ENCODE assay signal across 12 cellular contexts in genomic region chr6:17932362-17932852, GRCh38. TPM values are rescaled to one million over a fixed set of nuclear protein-coding genes. Genes with fewer than 3 reads are reported as not detected.
DNase-seq lines count a peak whose midpoint lies in the region; ATAC-seq and TF ChIP-seq lines count a peak whose summit lies in the region.
"Had no signal": no experiment of that assay in that cellular context is flagged by ENCODE, and none has a peak within 500 bp of the region (broad histone marks: within the 10 kb centered on the region; RNA-seq: fewer than 3 reads in every experiment).

No MANE protein-coding gene starts in this region.

- TF ChIP-seq CTCF in AG10803 (conservative IDR thresholded peaks at IDR 0.05; ENCODE audit: low read length) = no peak
- no peak for TF ChIP-seq CTCF in RWPE2 (IDR thresholded peaks at IDR 0.05; ENCODE audit: poor library complexity, severe bottlenecking)

- peaks cover 3% of the 10 kb centered on the region; the same call in 1 of the 2 replicates for H3K36me3 ChIP-seq in RWPE2 (ENCODE audit: low read depth)

- peaks cover 14 to 27% of the 10 kb centered on the region in 2 donors for H3K4me1 Mint-ChIP-seq in natural killer cell treated with Interleukin-12 subunit alpha and Interleukin-12 subunit beta and Interleukin-15 and Interleukin-18, amount 100 ng/mL, for 72 hours (ENCODE audit: low read depth in 2 of 2)

- H3K27me3 ChIP-seq in RWPE2 (ENCODE audit: insufficient read depth, poor library complexity, severe bottlenecking) = no peaks in the 10 kb centered on the region

- H3K4me3 ChIP-seq in AG10803 (ENCODE audit: low read length) = peak overlapping the region; percentile 18
- H3K4me3 ChIP-seq in RWPE2 (ENCODE audit: severe bottlenecking) = no peak overlapping the region

- no peaks in the 10 kb centered on the region for H3K27me3 Mint-ChIP-seq in natural killer cell treated with Interleukin-12 subunit alpha and Interleukin-12 subunit beta and Interleukin-15 and Interleukin-18, amount 100 ng/mL, for 72 hours

- H3K9me3 ChIP-seq in RWPE2 (ENCODE audit: severe bottlenecking) = no peaks in the 10 kb centered on the region

- ATAC-seq in RWPE2 (ENCODE audit: low read depth) (peak; percentile 91), HG03460 (IDR thresholded peaks at IDR 0.05; ENCODE audit: unreplicated experiment) (no peak)
- ATAC-seq in natural killer cell treated with Interleukin-12 subunit alpha and Interleukin-12 subunit beta and Interleukin-15 and Interleukin-18, amount 100 ng/mL, for 72 hours = peak; percentile 87 to 90

- H3K27ac Mint-ChIP-seq in natural killer cell treated with Interleukin-12 subunit alpha and Interleukin-12 subunit beta and Interleukin-15 and Interleukin-18, amount 100 ng/mL, for 72 hours = peak overlapping the region; percentile 49 to 75
- H3K27ac Mint-ChIP-seq: CD4-positive, alpha-beta T cell; T-helper 1 cell treated with Interleukin-12 subunit alpha and Interleukin-12 subunit beta and Interleukin-4 antibody, amounts not matched to agents 30 μg/mL and 1 μg/mL, for 36 hours had no signal

- H3K4me3 Mint-ChIP-seq in natural killer cell treated with Interleukin-12 subunit alpha and Interleukin-12 subunit beta and Interleukin-15 and Interleukin-18, amount 100 ng/mL, for 72 hours = peak overlapping the region; percentile 53
- H3K4me3 Mint-ChIP-seq: CD4-positive, alpha-beta T cell; T-helper 1 cell treated with Interleukin-12 subunit alpha and Interleukin-12 subunit beta and Interleukin-4 antibody, amounts not matched to agents 30 μg/mL and 1 μg/mL, for 36 hours had no signal

- H3K9me3 Mint-ChIP-seq in natural killer cell treated with Interleukin-12 subunit alpha and Interleukin-12 subunit beta and Interleukin-15 and Interleukin-18, amount 100 ng/mL, for 72 hours = no peaks in the 10 kb centered on the region
- H3K9me3 Mint-ChIP-seq: CD4-positive, alpha-beta T cell; T-helper 1 cell treated with Interleukin-12 subunit alpha and Interleukin-12 subunit beta and Interleukin-4 antibody, amounts not matched to agents 30 μg/mL and 1 μg/mL, for 36 hours had no signal

- in situ Hi-C loops in G401 (cut with HindIII; ENCODE audit: low sequenced_read_pairs) = no loop called here

- no peaks in the 10 kb centered on the region for H3K36me3 Mint-ChIP-seq in natural killer cell treated with Interleukin-12 subunit alpha and Interleukin-12 subunit beta and Interleukin-15 and Interleukin-18, amount 100 ng/mL, for 72 hours

- DNase-seq in AG10803 (ENCODE audit: low read depth) (peak; percentile 98), RWPE2 (ENCODE audit: low spot score) (no peak), fibroblast of peridontal ligament (ENCODE audit: extremely low read depth) (peak; percentile 84), DMS 273 (lab: John Stamatoyannopoulos, UW; ENCODE audit: unreplicated experiment) (no peak), G401 (ENCODE audit: low spot score) (no peak)
- peak; percentile 63 for DNase-seq in natural killer cell treated with Interleukin-12 subunit alpha and Interleukin-12 subunit beta and Interleukin-15 and Interleukin-18, amount 100 ng/mL, for 72 hours (ENCODE audit: low spot score)
- DNase-seq in activated T-cell treated with anti-CD3 and anti-CD28 coated beads, Interleukin-2, amount 50 U/mL, for 1 hour = no peak
- DNase-seq: CD4-positive, alpha-beta T cell; Karpas-422; retina had no signal

- peaks cover 39% of the 10 kb centered on the region for H3K4me1 ChIP-seq in RWPE2 (ENCODE audit: insufficient read depth, poor library complexity, severe bottlenecking)

- peak overlapping the region; percentile 35 for H3K27ac ChIP-seq in RWPE2 (ENCODE audit: poor library complexity, severe bottlenecking)

RNA-seq across cellular contexts. Expression of gene KIF13A, which starts 55.0 kb away (rescaled TPM):
- 10 to 100 TPM in 1 of 2 donors, 1 to 10 TPM in 1; 8.2 to 33.6 TPM for total RNA-seq in natural killer cell treated with Interleukin-12 subunit alpha and Interleukin-12 subunit beta and Interleukin-15 and Interleukin-18, amount 100 ng/mL, for 72 hours
- 9.8 and 18.3 TPM in 2 replicates for total RNA-seq in G401 (2014; rRNA removed; shearing (Covaris generic))

Comparison
In these comparisons a context has a peak if more than half of its experiments do, and no peak if none do; other contexts are left out.
1. DNase-seq: peak in AG10803 (single experiment), fibroblast of peridontal ligament (single experiment) and natural killer cell treated with Interleukin-12 subunit alpha and Interleukin-12 subunit beta and Interleukin-15 and Interleukin-18, amount 100 ng/mL, for 72 hours (single experiment); none in RWPE2 (single experiment), DMS 273 (single experiment), activated T-cell treated with anti-CD3 and anti-CD28 coated beads, Interleukin-2, amount 50 U/mL, for 1 hour (single experiment) and G401 (single experiment).